In genomic region chr15:64622410-64623260, GRCh38 we compare ENCODE assay signal across 8 cellular contexts.
A peak's percentile ranks its signal among the peaks of the same experiment; 100 is the strongest.
DNase-seq lines count a peak whose midpoint lies in the region; ATAC-seq and TF ChIP-seq lines count a peak whose summit lies in the region.

No MANE protein-coding gene starts in this region.

- no peaks in the 10 kb centered on the region for H3K9me3 ChIP-seq in sigmoid colon

- TF ChIP-seq CTCF in sigmoid colon (IDR thresholded peaks at IDR 0.05) = no peak

- peaks cover 21% of the 10 kb centered on the region for H3K36me3 Mint-ChIP-seq in activated T-helper 1 cell treated with anti-CD3 and anti-CD28 coated beads, Interleukin-12 subunit alpha, Interleukin-12 subunit beta, Interleukin-2, Interleukin-4 antibody, amounts not matched to agents 30 ng/mL and 10 ng/mL and 1 ng/mL, durations not matched to agents 14 hours and 24 hours and 36 hours (ENCODE audit: low read depth)

- TF ChIP-seq EP300 in sigmoid colon (IDR thresholded peaks at IDR 0.05) = no peak

- no peaks in the 10 kb centered on the region for H3K36me3 ChIP-seq in sigmoid colon

- no peaks in the 10 kb centered on the region for H3K27me3 ChIP-seq in sigmoid colon

- peaks cover 0 to 55% (median 45%) of the 10 kb centered on the region in 4 donors for H3K4me1 ChIP-seq in sigmoid colon

- ATAC-seq in GM19035 (IDR thresholded peaks at IDR 0.05; ENCODE audit: unreplicated experiment) (peak; percentile 67), HG03439 (IDR thresholded peaks at IDR 0.05; ENCODE audit: unreplicated experiment) (peak; percentile 59)

- 42 to 83% methylated on average over 7 of the region's 7 CpGs for WGBS in sigmoid colon, 2 donors

- peak overlapping the region in 2 of 4 donors; percentile 6 to 34 for H3K27ac ChIP-seq in sigmoid colon

- H3K4me1 Mint-ChIP-seq in activated T-helper 1 cell treated with anti-CD3 and anti-CD28 coated beads, Interleukin-12 subunit alpha, Interleukin-12 subunit beta, Interleukin-2, Interleukin-4 antibody, amounts not matched to agents 30 ng/mL and 10 ng/mL and 1 ng/mL, durations not matched to agents 14 hours and 24 hours and 36 hours (ENCODE audit: low read depth) = peaks cover 76% of the 10 kb centered on the region

- TF ChIP-seq POLR2A in sigmoid colon (IDR thresholded peaks at IDR 0.05) = no peak

- peak; percentile 48 for DNase-seq in activated T-helper 1 cell treated with anti-CD3 and anti-CD28 coated beads, Interleukin-12 subunit alpha, Interleukin-12 subunit beta, Interleukin-2, Interleukin-4 antibody, amounts not matched to agents 30 ng/mL and 10 ng/mL and 1 ng/mL, durations not matched to agents 14 hours and 24 hours and 36 hours (ENCODE audit: low spot score)
- DNase-seq in stimulated activated CD4-positive, alpha-beta T cell treated with anti-CD3 and anti-CD28 coated beads, Interleukin-2, amount 100 ng/mL, for 24 hours = peak; percentile 23 to 38
- DNase-seq in sigmoid colon (no peak), NCI-H146 treated with DMSO at 0.1 percent for 48 hours (lab: John Stamatoyannopoulos, UW; ENCODE audit: unreplicated experiment) (no peak), 8988T (no peak), amniotic stem cell (lab: John Stamatoyannopoulos, UW) (no peak)

- peak overlapping the region; percentile 53 for H3K4me3 Mint-ChIP-seq in activated T-helper 1 cell treated with anti-CD3 and anti-CD28 coated beads, Interleukin-12 subunit alpha, Interleukin-12 subunit beta, Interleukin-2, Interleukin-4 antibody, amounts not matched to agents 30 ng/mL and 10 ng/mL and 1 ng/mL, durations not matched to agents 14 hours and 24 hours and 36 hours

- H3K4me3 ChIP-seq in sigmoid colon = no peak overlapping the region

- peak overlapping the region; percentile 80 for H3K27ac Mint-ChIP-seq in activated T-helper 1 cell treated with anti-CD3 and anti-CD28 coated beads, Interleukin-12 subunit alpha, Interleukin-12 subunit beta, Interleukin-2, Interleukin-4 antibody, amounts not matched to agents 30 ng/mL and 10 ng/mL and 1 ng/mL, durations not matched to agents 14 hours and 24 hours and 36 hours

- intact Hi-C loops in activated T-helper 1 cell treated with anti-CD3 and anti-CD28 coated beads, Interleukin-12 subunit alpha, Interleukin-12 subunit beta, Interleukin-2, Interleukin-4 antibody, amounts not matched to agents 30 ng/mL and 10 ng/mL and 1 ng/mL, durations not matched to agents 14 hours and 24 hours and 36 hours (cut with micrococcal nuclease) = loop anchor here (1.0 to 10.0 kb wide), 6 partner anchors 12 to 375 kb away; partner anchors contain the start of gene ZNF609
- intact Hi-C loops in sigmoid colon (cut with DNase I) = no loop called here

- no peaks in the 10 kb centered on the region for H3K9me3 Mint-ChIP-seq in activated T-helper 1 cell treated with anti-CD3 and anti-CD28 coated beads, Interleukin-12 subunit alpha, Interleukin-12 subunit beta, Interleukin-2, Interleukin-4 antibody, amounts not matched to agents 30 ng/mL and 10 ng/mL and 1 ng/mL, durations not matched to agents 14 hours and 24 hours and 36 hours

- H3K27me3 Mint-ChIP-seq in activated T-helper 1 cell treated with anti-CD3 and anti-CD28 coated beads, Interleukin-12 subunit alpha, Interleukin-12 subunit beta, Interleukin-2, Interleukin-4 antibody, amounts not matched to agents 30 ng/mL and 10 ng/mL and 1 ng/mL, durations not matched to agents 14 hours and 24 hours and 36 hours (ENCODE audit: insufficient read depth) = no peaks in the 10 kb centered on the region

Comparison
In these comparisons a context has a peak if more than half of its experiments do, and no peak if none do; other contexts are left out.
1. DNase-seq: peak in activated T-helper 1 cell treated with anti-CD3 and anti-CD28 coated beads, Interleukin-12 subunit alpha, Interleukin-12 subunit beta, Interleukin-2, Interleukin-4 antibody, amounts not matched to agents 30 ng/mL and 10 ng/mL and 1 ng/mL, durations not matched to agents 14 hours and 24 hours and 36 hours (single experiment) and stimulated activated CD4-positive, alpha-beta T cell treated with anti-CD3 and anti-CD28 coated beads, Interleukin-2, amount 100 ng/mL, for 24 hours (2 of 2); none in sigmoid colon (single experiment), NCI-H146 treated with DMSO at 0.1 percent for 48 hours (single experiment), 8988T (single experiment) and amniotic stem cell (single experiment).